ENCODE assay signal across 13 cellular contexts in genomic region chr18:12305930-12306629, GRCh38. TPM values are rescaled to one million over a fixed set of nuclear protein-coding genes. Genes with fewer than 3 reads are reported as not detected.
A peak's percentile ranks its signal among the peaks of the same experiment; 100 is the strongest.
DNase-seq lines count a peak whose midpoint lies in the region; ATAC-seq and TF ChIP-seq lines count a peak whose summit lies in the region.
"Had no signal": no experiment of that assay in that cellular context is flagged by ENCODE, and none has a peak within 500 bp of the region (broad histone marks: within the 10 kb centered on the region; RNA-seq: fewer than 3 reads in every experiment).

No MANE protein-coding gene starts in this region.

- H3F3A ChIP-seq in SK-N-SH (replicated peaks; ENCODE audit: insufficient read depth) = peaks cover 5% of the 10 kb centered on the region

- intact Hi-C loops in spleen (cut with DNase I; ENCODE audit: low total_unique reads) = no loop called here

- 0 out of 2 replicates have a peak, but pooled peaks cover 4% of the 10 kb centered on the region for H4K20me1 ChIP-seq in SK-N-SH (ENCODE audit: insufficient read depth)

- H3K9me3 ChIP-seq in SK-N-SH (peaks cover under 1% of the 10 kb centered on the region; the same call in 1 of the 2 replicates), iPS-15b (ENCODE audit: control insufficient read depth, insufficient read depth, low read length) (no peaks in the 10 kb centered on the region), spleen (peaks cover 0 to 4% (median 0%) of the 10 kb centered on the region in 8 donors)
- H3K9me3 ChIP-seq: neutrophil, upper lobe of left lung had no signal

- TF ChIP-seq RAD21 in SK-N-SH (IDR thresholded peaks at IDR 0.05; ENCODE audit: low read length) = no peak

- H3K9ac ChIP-seq in SK-N-SH (no peak overlapping the region), iPS-15b (ENCODE audit: low read depth, low read length) (no peak overlapping the region)

- no peak for TF ChIP-seq POLR2A in spleen (IDR thresholded peaks at IDR 0.05)

- H3K27ac ChIP-seq in SK-N-SH (ENCODE audit: low read depth in 2 of 2, low read length in 1 of 2) (no peak overlapping the region), spleen (no peak overlapping the region)
- H3K27ac ChIP-seq: 22Rv1, neutrophil had no signal

- H2AFZ ChIP-seq in SK-N-SH (ENCODE audit: low read depth) = no peak overlapping the region

- H3K79me2 ChIP-seq in SK-N-SH (ENCODE audit: insufficient read depth) = peaks cover 41% of the 10 kb centered on the region

- no peaks in the 10 kb centered on the region for H3K27me3 ChIP-seq in SK-N-SH (ENCODE audit: insufficient read depth)
- peaks cover 32% of the 10 kb centered on the region for H3K27me3 ChIP-seq in iPS-15b (ENCODE audit: control insufficient read depth, insufficient read depth, low read length)
- peaks cover 0 to 66% (median 7%) of the 10 kb centered on the region in 7 donors for H3K27me3 ChIP-seq in spleen (replicated peaks in 1 of 7)

- H3K36me3 ChIP-seq in SK-N-SH (replicated peaks in 1 of 2; ENCODE audit: control insufficient read depth in 1 of 2, insufficient read depth in 2 of 2, low read length in 1 of 2) (peaks cover 0 to 19% of the 10 kb centered on the region in 2 experiments), iPS-15b (ENCODE audit: control insufficient read depth, insufficient read depth, low read length) (no peaks in the 10 kb centered on the region), spleen (peaks cover 0 to 5% (median 0%) of the 10 kb centered on the region in 6 donors)
- H3K36me3 ChIP-seq: neutrophil had no signal

- DNase-seq in SK-N-SH (no peak), amniotic epithelial cell (ENCODE audit: low read depth) (peak; percentile 43), spleen (peak; percentile 65), UCSD-AML1 (lab: John Stamatoyannopoulos, UW; ENCODE audit: unreplicated experiment) (no peak), CD1c-positive myeloid dendritic cell (ENCODE audit: extremely low spot score) (no peak)
- DNase-seq: effector CD8-positive, alpha-beta T cell; NCI-H2029 treated with DMSO at 0.1 percent for 48 hours; upper lobe of left lung had no signal

- TF ChIP-seq EP300 in SK-N-SH (IDR thresholded peaks at IDR 0.05; ENCODE audit: borderline replicate concordance in 1 of 2, low read depth in 1 of 2, low read length in 1 of 2) = no peak

- peak overlapping the region; percentile 84 for H3K4me2 ChIP-seq in SK-N-SH

- H3K4me3 ChIP-seq in SK-N-SH (ENCODE audit: low read depth in 2 of 2, low read length in 1 of 2) (peak overlapping the region in 1 of 2 experiments; percentile 78; a peak in 2 of 4 replicates), iPS-15b (ENCODE audit: low read depth, low read length) (peak overlapping the region; percentile 72), spleen (peak overlapping the region in 1 of 8 donors; percentile 83)

- CTCF ChIA-PET in SK-N-SH (lab: Yijun Ruan, JAX) = interaction anchor here (1.0 kb wide), 1 partner anchor 34 kb away, joined by 4 read pairs; no protein-coding TSS in a partner anchor

- WGBS in SK-N-SH (ENCODE audit: low lambda C conversion rate) = 94% methylated on average over 21 of the region's 25 CpGs
- 69 to 83% (median 71%) methylated on average over 25 of the region's 25 CpGs for WGBS in spleen, 5 donors

- no peak for ATAC-seq in SK-N-SH treated with all-trans-retinoic acid at 6 μM for 48 hours
- ATAC-seq in esophagus mucosa = no peak

- H3K4me1 ChIP-seq in SK-N-SH (ENCODE audit: control insufficient read depth in 1 of 2, insufficient read depth in 2 of 2, low read depth in 1 of 2, low read length in 1 of 2) (peaks cover 3 to 9% of the 10 kb centered on the region in 2 experiments; a peak in 2 of 4 replicates), iPS-15b (ENCODE audit: control insufficient read depth, insufficient read depth, low read length) (peaks cover 13% of the 10 kb centered on the region), spleen (peaks cover 3 to 48% (median 28%) of the 10 kb centered on the region in 6 donors)

- H3K9me2 ChIP-seq in SK-N-SH = no peaks in the 10 kb centered on the region

- POLR2A ChIA-PET in SK-N-SH (lab: Yijun Ruan, JAX) = no interaction called here

- no peak for TF ChIP-seq CTCF in SK-N-SH (IDR thresholded peaks at IDR 0.05)
- no peak for TF ChIP-seq CTCF in spleen (IDR thresholded peaks at IDR 0.05 in 8 of 11, conservative IDR thresholded peaks at IDR 0.05 in 3 of 11)

TF ChIP-seq in SK-N-SH, 30 proteins besides CTCF, POLR2A, EP300 and RAD21 (continues in another document):
- TF ChIP-seq FOXM1 (IDR thresholded peaks at IDR 0.05; ENCODE audit: low read depth) (no peak), EZH2phosphoT487 (IDR thresholded peaks at IDR 0.05; ENCODE audit: borderline replicate concordance, low read depth) (no peak), JUND (IDR thresholded peaks at IDR 0.05) (no peak), FOXJ3 (CRISPR knock-in tag; IDR thresholded peaks at IDR 0.05) (no peak), USF2 (IDR thresholded peaks at IDR 0.05; ENCODE audit: borderline replicate concordance, low read depth, low read length) (no peak), NFIC (IDR thresholded peaks at IDR 0.05; ENCODE audit: borderline replicate concordance) (no peak), GATA2 (CRISPR knock-in tag; IDR thresholded peaks at IDR 0.05) (no peak), YY1 (IDR thresholded peaks at IDR 0.05; ENCODE audit: low read depth) (no peak), RCOR1 (IDR thresholded peaks at IDR 0.05; ENCODE audit: low read length) (no peak)
- TF ChIP-seq, protein P1, sequence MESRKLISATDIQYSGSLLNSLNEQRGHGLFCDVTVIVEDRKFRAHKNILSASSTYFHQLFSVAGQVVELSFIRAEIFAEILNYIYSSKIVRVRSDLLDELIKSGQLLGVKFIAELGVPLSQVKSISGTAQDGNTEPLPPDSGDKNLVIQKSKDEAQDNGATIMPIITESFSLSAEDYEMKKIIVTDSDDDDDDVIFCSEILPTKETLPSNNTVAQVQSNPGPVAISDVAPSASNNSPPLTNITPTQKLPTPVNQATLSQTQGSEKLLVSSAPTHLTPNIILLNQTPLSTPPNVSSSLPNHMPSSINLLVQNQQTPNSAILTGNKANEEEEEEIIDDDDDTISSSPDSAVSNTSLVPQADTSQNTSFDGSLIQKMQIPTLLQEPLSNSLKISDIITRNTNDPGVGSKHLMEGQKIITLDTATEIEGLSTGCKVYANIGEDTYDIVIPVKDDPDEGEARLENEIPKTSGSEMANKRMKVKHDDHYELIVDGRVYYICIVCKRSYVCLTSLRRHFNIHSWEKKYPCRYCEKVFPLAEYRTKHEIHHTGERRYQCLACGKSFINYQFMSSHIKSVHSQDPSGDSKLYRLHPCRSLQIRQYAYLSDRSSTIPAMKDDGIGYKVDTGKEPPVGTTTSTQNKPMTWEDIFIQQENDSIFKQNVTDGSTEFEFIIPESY (IDR thresholded peaks at IDR 0.05; ENCODE audit: borderline replicate concordance, low read depth) = no peak

TF ChIP-seq in SK-N-SH treated with all-trans-retinoic acid at 6 μM for 48 hours, 23 proteins besides CTCF, POLR2A, EP300 and RAD21 (continues in another document):
- no peak for TF ChIP-seq SNAI2 (CRISPR knock-in tag; IDR thresholded peaks at IDR 0.05)
- TF ChIP-seq ZC3H10 (CRISPR knock-in tag; IDR thresholded peaks at IDR 0.05) = no peak
- no peak for TF ChIP-seq ZNF8 (CRISPR knock-in tag; IDR thresholded peaks at IDR 0.05)
- TF ChIP-seq GLIS3 (CRISPR knock-in tag; IDR thresholded peaks at IDR 0.05) = no peak
- TF ChIP-seq CREB5 (CRISPR knock-in tag; IDR thresholded peaks at IDR 0.05; ENCODE audit: low read depth) = no peak
- no peak for TF ChIP-seq RARB (CRISPR knock-in tag; IDR thresholded peaks at IDR 0.05)
- no peak for TF ChIP-seq ZFP3 (CRISPR knock-in tag; IDR thresholded peaks at IDR 0.05)
- TF ChIP-seq OSR1 (CRISPR knock-in tag; IDR thresholded peaks at IDR 0.05) = no peak
- TF ChIP-seq ARNTL (CRISPR knock-in tag; IDR thresholded peaks at IDR 0.05; ENCODE audit: borderline replicate concordance, low read depth) = no peak
- TF ChIP-seq ZNF70 (CRISPR knock-in tag; IDR thresholded peaks at IDR 0.05) = no peak
- no peak for TF ChIP-seq ZFP30 (CRISPR knock-in tag; IDR thresholded peaks at IDR 0.05)
- TF ChIP-seq CSRNP3 (CRISPR knock-in tag; IDR thresholded peaks at IDR 0.05) = no peak

RNA-seq across cellular contexts. Expression of gene TUBB6, which starts 2.0 kb away (rescaled TPM):
- polyA plus RNA-seq in SK-N-SH (2012; rRNA removed) (285 and 387 TPM in 2 replicates), spleen (10 to 100 TPM; 29.0 to 43.4 (median 35.5) TPM)
- polyA plus RNA-seq in SK-N-SH (2012; cell fraction: cytosol; rRNA removed) = 158 and 241 TPM in 2 replicates
- 318 and 338 TPM in 2 replicates for polyA plus RNA-seq in SK-N-SH (2012; cell fraction: nucleus; rRNA removed)
- total RNA-seq in spleen (10 to 100 TPM; 29.9 to 65.6 (median 51.4) TPM), esophagus mucosa (201 TPM)

RNA-seq across cellular contexts. Expression of gene CIDEA, which starts 51.9 kb away (rescaled TPM):
- not detected in 2 replicates for polyA plus RNA-seq in SK-N-SH (2012; rRNA removed)
- polyA plus RNA-seq in SK-N-SH (2012; cell fraction: cytosol; rRNA removed) = not detected in 2 replicates
- polyA plus RNA-seq in SK-N-SH (2012; cell fraction: nucleus; rRNA removed) = not detected in 2 replicates
- not detected for total RNA-seq in spleen
- polyA plus RNA-seq in spleen = not detected
- total RNA-seq in esophagus mucosa = 0.80 TPM
- total RNA-seq: upper lobe of left lung had no signal

Comparison
In these comparisons a context has a peak if more than half of its experiments do, and no peak if none do; other contexts are left out.
1. DNase-seq: peak in amniotic epithelial cell (single experiment) and spleen (single experiment); none in SK-N-SH (single experiment), UCSD-AML1 (single experiment) and CD1c-positive myeloid dendritic cell (single experiment).